8 cellular contexts compared by ENCODE assay signal in the genomic region with DNA sequence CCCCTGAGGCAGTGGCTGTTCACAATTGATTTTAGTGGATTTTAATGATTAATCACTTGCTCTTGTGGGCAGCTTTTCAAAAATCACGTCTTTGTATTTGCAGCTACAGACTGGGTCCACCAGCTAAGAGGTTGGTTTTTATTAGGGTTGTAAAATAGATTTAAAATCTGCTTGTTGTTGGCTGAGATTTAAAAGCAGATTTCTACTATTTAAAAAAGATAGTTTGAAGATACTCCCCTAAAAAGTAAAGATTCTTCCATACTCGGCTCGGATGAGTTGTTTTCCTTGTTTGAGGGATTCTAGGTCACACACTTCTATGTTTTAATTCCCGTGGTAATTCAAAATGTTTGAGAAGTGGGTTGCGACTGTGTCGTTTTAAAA.
DNase-seq lines count a peak whose midpoint lies in the region; ATAC-seq lines count a peak whose summit lies in the region.

No MANE protein-coding gene starts in this region.

- H3K27ac ChIP-seq in caudate nucleus (ENCODE audit: low read depth, low read length) (peak overlapping the region; percentile 98), mucosa of rectum (ENCODE audit: low read depth in 2 of 2, low read length in 2 of 2) (peak overlapping the region; percentile 99 to 100)

- peak overlapping the region; percentile 92 to 100 for H3K9ac ChIP-seq in mucosa of rectum (ENCODE audit: low read depth in 1 of 2, low read length in 2 of 2)

- peak overlapping the region; percentile 88 for H3K4me3 Mint-ChIP-seq in stimulated activated naive CD8-positive, alpha-beta T cell treated with anti-CD3 and anti-CD28 coated beads, Interleukin-15, Interleukin-2, amounts not matched to agents 100 ng/mL and 50 ng/mL, for 24 hours

- H3K27ac Mint-ChIP-seq in stimulated activated naive CD8-positive, alpha-beta T cell treated with anti-CD3 and anti-CD28 coated beads, Interleukin-15, Interleukin-2, amounts not matched to agents 100 ng/mL and 50 ng/mL, for 24 hours: peak overlapping the region; percentile 94

- no peaks in the 10 kb centered on the region for H3K27me3 Mint-ChIP-seq in stimulated activated naive CD8-positive, alpha-beta T cell treated with anti-CD3 and anti-CD28 coated beads, Interleukin-15, Interleukin-2, amounts not matched to agents 100 ng/mL and 50 ng/mL, for 24 hours

- H3K9me3 Mint-ChIP-seq in stimulated activated naive CD8-positive, alpha-beta T cell treated with anti-CD3 and anti-CD28 coated beads, Interleukin-15, Interleukin-2, amounts not matched to agents 100 ng/mL and 50 ng/mL, for 24 hours: no peaks in the 10 kb centered on the region

- H3K4me1 Mint-ChIP-seq in stimulated activated naive CD8-positive, alpha-beta T cell treated with anti-CD3 and anti-CD28 coated beads, Interleukin-15, Interleukin-2, amounts not matched to agents 100 ng/mL and 50 ng/mL, for 24 hours (ENCODE audit: low read depth): peaks cover 52% of the 10 kb centered on the region

- ATAC-seq in stimulated activated naive CD8-positive, alpha-beta T cell treated with anti-CD3 and anti-CD28 coated beads, Interleukin-15, Interleukin-2, amounts not matched to agents 100 U/mL and 50 U/mL, for 24 hours: no peak
- no peak for ATAC-seq in GM19351 (IDR thresholded peaks at IDR 0.05; ENCODE audit: unreplicated experiment)

- DNase-seq in stimulated activated naive CD8-positive, alpha-beta T cell treated with anti-CD3 and anti-CD28 coated beads, Interleukin-15, Interleukin-2, amounts not matched to agents 100 U/mL and 50 U/mL, for 24 hours: no peak
- no peak for DNase-seq in caudate nucleus (lab: John Stamatoyannopoulos, UW)
- DNase-seq in NCI-H187 (lab: John Stamatoyannopoulos, UW): no peak
- no peak for DNase-seq in T1000 (lab: John Stamatoyannopoulos, UW)
- DNase-seq in NCI-H1436 treated with DMSO at 0.1 percent for 48 hours (lab: John Stamatoyannopoulos, UW): no peak

- H3K9me3 ChIP-seq in mucosa of rectum (ENCODE audit: control insufficient read depth in 2 of 2, low read length in 2 of 2): no peaks in the 10 kb centered on the region

- peaks cover 13 to 21% of the 10 kb centered on the region in 2 donors for H3K4me1 ChIP-seq in mucosa of rectum (ENCODE audit: control insufficient read depth in 2 of 2, insufficient read depth in 2 of 2, low read length in 2 of 2)

- H3K36me3 Mint-ChIP-seq in stimulated activated naive CD8-positive, alpha-beta T cell treated with anti-CD3 and anti-CD28 coated beads, Interleukin-15, Interleukin-2, amounts not matched to agents 100 ng/mL and 50 ng/mL, for 24 hours (ENCODE audit: low read depth): no peaks in the 10 kb centered on the region

- H3K36me3 ChIP-seq in mucosa of rectum (ENCODE audit: control insufficient read depth in 2 of 2, insufficient read depth in 2 of 2, low read length in 2 of 2): peaks cover 2 to 3% of the 10 kb centered on the region in 2 donors

- peak overlapping the region; percentile 80 to 92 for H3K4me3 ChIP-seq in mucosa of rectum (ENCODE audit: low read length in 2 of 2)

- H3K27me3 ChIP-seq in mucosa of rectum (ENCODE audit: control insufficient read depth in 2 of 2, insufficient read depth in 2 of 2, low read length in 2 of 2): no peaks in the 10 kb centered on the region
